ENCODE assay signal across 8 cellular contexts in the genomic region with DNA sequence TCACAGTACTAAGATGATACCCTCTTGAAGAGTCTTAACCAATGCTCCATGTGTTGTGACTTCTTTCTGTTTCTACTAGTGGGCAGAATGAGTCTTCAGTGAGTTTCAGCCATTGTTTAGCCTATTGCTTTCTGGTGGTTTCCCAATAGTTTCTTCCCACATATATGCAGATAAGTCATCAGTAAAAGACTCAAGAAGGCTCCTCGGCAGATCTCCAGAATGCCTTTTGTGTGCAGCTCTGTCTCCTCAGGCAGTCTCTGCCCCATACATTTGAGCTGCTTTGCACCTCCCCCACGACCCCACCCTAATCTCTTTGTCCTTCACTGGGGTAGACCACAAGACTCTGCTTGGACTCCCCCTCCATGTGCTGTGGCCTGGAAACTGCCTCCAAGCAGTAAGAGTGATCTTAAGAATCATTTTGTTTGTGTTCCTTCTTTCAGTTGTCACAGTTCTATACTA.
DNase-seq lines count a peak whose midpoint lies in the region; ATAC-seq and TF ChIP-seq lines count a peak whose summit lies in the region.

No MANE protein-coding gene starts in this region.

- peaks cover 66% of the 10 kb centered on the region for H3K4me1 Mint-ChIP-seq in MCF 10A (ENCODE audit: insufficient read depth, unreplicated experiment)
- H3K4me1 Mint-ChIP-seq in stimulated activated naive CD8-positive, alpha-beta T cell treated with anti-CD3 and anti-CD28 coated beads, Interleukin-15, amount 100 ng/mL, for 72 hours: peaks cover 56% of the 10 kb centered on the region

- no peak overlapping the region for H3K27ac ChIP-seq in breast epithelium

- no peaks in the 10 kb centered on the region for H3K4me1 ChIP-seq in breast epithelium

- POLR2A ChIA-PET in MCF 10A (lab: Yijun Ruan, JAX): interaction anchor here (1.0 to 7.0 kb wide), 12 partner anchors 10 to 149 kb away, joined by 3 to 149 read pairs (median 5); no protein-coding TSS in a partner anchor

- peak overlapping the region; percentile 99 for H3K27ac Mint-ChIP-seq in MCF 10A (ENCODE audit: low read depth, unreplicated experiment)
- H3K27ac Mint-ChIP-seq in stimulated activated naive CD8-positive, alpha-beta T cell treated with anti-CD3 and anti-CD28 coated beads, Interleukin-15, amount 100 ng/mL, for 72 hours: peak overlapping the region; percentile 96 to 99

- no peak overlapping the region for H3K4me3 ChIP-seq in breast epithelium

- peaks cover 0 to 4% of the 10 kb centered on the region in 2 donors for H3K9me3 ChIP-seq in breast epithelium

- TF ChIP-seq POLR2A in breast epithelium (IDR thresholded peaks at IDR 0.05): no peak

- H3K4me3 Mint-ChIP-seq in MCF 10A (ENCODE audit: unreplicated experiment): peak overlapping the region; percentile 56
- H3K4me3 Mint-ChIP-seq in stimulated activated naive CD8-positive, alpha-beta T cell treated with anti-CD3 and anti-CD28 coated beads, Interleukin-15, amount 100 ng/mL, for 72 hours: peak overlapping the region; percentile 70 to 80

- H3K36me3 Mint-ChIP-seq in MCF 10A (ENCODE audit: insufficient read depth, unreplicated experiment): no peaks in the 10 kb centered on the region

- H3K27me3 ChIP-seq in breast epithelium: no peaks in the 10 kb centered on the region

- intact Hi-C loops in MCF 10A (cut with micrococcal nuclease) (loop anchor here (1.0 kb wide), 1 partner anchor 11 kb away; no protein-coding TSS in a partner anchor), breast epithelium (cut with DNase I; ENCODE audit: low total_unique reads) (no loop called here), Right ventricle myocardium superior (cut with DNase I) (no loop called here)

- no TSS peak for BruUV-seq in MCF 10A (replicated peaks; lab: Mats Ljungman, UMichigan)

- no peaks in the 10 kb centered on the region for H3K27me3 Mint-ChIP-seq in MCF 10A (ENCODE audit: insufficient read depth, unreplicated experiment)
- H3K27me3 Mint-ChIP-seq in stimulated activated naive CD8-positive, alpha-beta T cell treated with anti-CD3 and anti-CD28 coated beads, Interleukin-15, amount 100 ng/mL, for 72 hours: no peaks in the 10 kb centered on the region

- DNase-seq in MCF 10A (ENCODE audit: unreplicated experiment) (peak; percentile 96), breast epithelium (ENCODE audit: low spot score in 2 of 2) (no peak), RPMI7951 (ENCODE audit: low read depth) (peak; percentile 99), fibroblast of the conjunctiva (ENCODE audit: low read depth) (peak; percentile 94), DMS79 treated with DMSO at 0.1 percent for 48 hours (lab: John Stamatoyannopoulos, UW) (no peak), Right ventricle myocardium superior (no peak), NOMO-1 treated with dmso at 0.1 percent for 144 hours (lab: John Stamatoyannopoulos, UW; ENCODE audit: unreplicated experiment) (no peak)
- peak; percentile 71 to 87 for DNase-seq in stimulated activated naive CD8-positive, alpha-beta T cell treated with anti-CD3 and anti-CD28 coated beads, Interleukin-15, amount 100 ng/mL, for 72 hours

- H3K36me3 ChIP-seq in breast epithelium: no peaks in the 10 kb centered on the region

- H3K9me3 Mint-ChIP-seq in MCF 10A (ENCODE audit: unreplicated experiment): peaks cover 11% of the 10 kb centered on the region
- peaks cover 12 to 16% of the 10 kb centered on the region in 2 donors for H3K9me3 Mint-ChIP-seq in stimulated activated naive CD8-positive, alpha-beta T cell treated with anti-CD3 and anti-CD28 coated beads, Interleukin-15, amount 100 ng/mL, for 72 hours

- CTCF ChIA-PET in MCF 10A (lab: Yijun Ruan, JAX): interaction anchor here (0.5 to 1.9 kb wide), 4 partner anchors 50 to 149 kb away, joined by 3 to 17 read pairs (median 5); no protein-coding TSS in a partner anchor

- TF ChIP-seq CTCF in MCF 10A (IDR thresholded peaks at IDR 0.05; ENCODE audit: unreplicated experiment) (no peak), breast epithelium (IDR thresholded peaks at IDR 0.05) (no peak)

- ATAC-seq in stimulated activated naive CD8-positive, alpha-beta T cell treated with anti-CD3 and anti-CD28 coated beads, Interleukin-15, amount 100 ng/mL, for 72 hours: peak; percentile 93
- no peak for ATAC-seq in Right ventricle myocardium superior (ENCODE audit: poor library complexity)

Comparison
In these comparisons a context has a peak if more than half of its experiments do, and no peak if none do; other contexts are left out.
1. DNase-seq: peak in MCF 10A (single experiment), RPMI7951 (single experiment), fibroblast of the conjunctiva (single experiment) and stimulated activated naive CD8-positive, alpha-beta T cell treated with anti-CD3 and anti-CD28 coated beads, Interleukin-15, amount 100 ng/mL, for 72 hours (2 of 2); none in breast epithelium (0 of 2), DMS79 treated with DMSO at 0.1 percent for 48 hours (single experiment), Right ventricle myocardium superior (single experiment) and NOMO-1 treated with dmso at 0.1 percent for 144 hours (single experiment).